ENCODE assay signal across 9 cellular contexts in genomic region chr17:6853764-6854442, GRCh38. TPM values are rescaled to one million over a fixed set of nuclear protein-coding genes. Genes with fewer than 3 reads are reported as not detected.
DNase-seq lines count a peak whose midpoint lies in the region; ATAC-seq and TF ChIP-seq lines count a peak whose summit lies in the region.
"Had no signal": no experiment of that assay in that cellular context is flagged by ENCODE, and none has a peak within 500 bp of the region (broad histone marks: within the 10 kb centered on the region; RNA-seq: fewer than 3 reads in every experiment).

No MANE protein-coding gene starts in this region.

- H3K4me1 Mint-ChIP-seq in activated CD4-positive, alpha-beta T cell treated with anti-CD3 and anti-CD28 coated beads, Interleukin-2, amount 10 ng/mL, durations not matched to agents 7 days and 5 days, result peaks cover 16% of the 10 kb centered on the region
- peaks cover 6% of the 10 kb centered on the region for H3K4me1 Mint-ChIP-seq in stimulated activated effector memory CD8-positive, alpha-beta T cell treated with anti-CD3 and anti-CD28 coated beads, Interleukin-12 subunit alpha, Interleukin-12 subunit beta, amount 100 ng/mL, for 72 hours

- H3K36me3 Mint-ChIP-seq in activated CD4-positive, alpha-beta T cell treated with anti-CD3 and anti-CD28 coated beads, Interleukin-2, amount 10 ng/mL, durations not matched to agents 7 days and 5 days (ENCODE audit: low read depth), result no peaks in the 10 kb centered on the region
- H3K36me3 Mint-ChIP-seq in stimulated activated effector memory CD8-positive, alpha-beta T cell treated with anti-CD3 and anti-CD28 coated beads, Interleukin-12 subunit alpha, Interleukin-12 subunit beta, amount 100 ng/mL, for 72 hours, result no peaks in the 10 kb centered on the region

- no peak overlapping the region for H3K27ac ChIP-seq in transverse colon
- H3K27ac ChIP-seq: BLaER1 treated with 17β-estradiol and CSF1 and Interleukin-3, amounts not matched to agents 10 nM and 100 nM had no signal

- H3K4me3 ChIP-seq in iPS-11a (ENCODE audit: low read depth, low read length), result peak overlapping the region; percentile 76
- H3K4me3 ChIP-seq in transverse colon, result no peak overlapping the region
- H3K4me3 ChIP-seq: BLaER1 treated with 17β-estradiol and CSF1 and Interleukin-3, amounts not matched to agents 10 nM and 100 nM had no signal

- no peaks in the 10 kb centered on the region for H3K4me1 ChIP-seq in transverse colon

- H3K36me3 ChIP-seq in transverse colon, result no peaks in the 10 kb centered on the region
- H3K36me3 ChIP-seq: BLaER1 treated with 17β-estradiol and CSF1 and Interleukin-3, amounts not matched to agents 10 nM and 100 nM had no signal

- H3K4me3 Mint-ChIP-seq in activated CD4-positive, alpha-beta T cell treated with anti-CD3 and anti-CD28 coated beads, Interleukin-2, amount 10 ng/mL, durations not matched to agents 7 days and 5 days, result peak overlapping the region; percentile 67
- peak overlapping the region; percentile 67 for H3K4me3 Mint-ChIP-seq in stimulated activated effector memory CD8-positive, alpha-beta T cell treated with anti-CD3 and anti-CD28 coated beads, Interleukin-12 subunit alpha, Interleukin-12 subunit beta, amount 100 ng/mL, for 72 hours

- peaks cover 12% of the 10 kb centered on the region for H3K27me3 ChIP-seq in transverse colon
- H3K27me3 ChIP-seq: BLaER1 treated with 17β-estradiol and CSF1 and Interleukin-3, amounts not matched to agents 10 nM and 100 nM had no signal

- 42 to 43% methylated on average over 12 to 19 of the region's 19 CpGs for WGBS in transverse colon (ENCODE audit: low coverage in 1 of 2), 2 donors

- peak; percentile 37 for ATAC-seq in stimulated activated effector memory CD8-positive, alpha-beta T cell treated with anti-CD3 and anti-CD28 coated beads, Interleukin-12 subunit alpha, Interleukin-12 subunit beta, amount 100 ng/mL, for 72 hours
- ATAC-seq in GM18868 (IDR thresholded peaks at IDR 0.05; ENCODE audit: unreplicated experiment), result no peak

- H3K9me3 ChIP-seq in transverse colon, result no peaks in the 10 kb centered on the region

- POLR2A ChIA-PET in activated CD4-positive, alpha-beta T cell treated with anti-CD3 and anti-CD28 coated beads, Interleukin-2, amount 10 ng/mL, durations not matched to agents 7 days and 5 days (lab: Charles Lee), result no interaction called here

- TF ChIP-seq POLR2A in transverse colon (IDR thresholded peaks at IDR 0.05), result no peak

- no peak for TF ChIP-seq CTCF in transverse colon (IDR thresholded peaks at IDR 0.05)

- CTCF ChIA-PET in activated CD4-positive, alpha-beta T cell treated with anti-CD3 and anti-CD28 coated beads, Interleukin-2, amount 10 ng/mL, durations not matched to agents 7 days and 5 days (lab: Charles Lee), result interaction anchor here (0.6 to 2.0 kb wide), 2 partner anchors 10 to 222 kb away, joined by 3 to 11 read pairs; no protein-coding TSS in a partner anchor

- in situ Hi-C loops in transverse colon (cut with MboI; ENCODE audit: low pct_ligation_motif_present in 1 of 4, low pct_unique_long_range_greater_than_20kb in 1 of 4, low sequenced_read_pairs in 3 of 4), result no loop called here

- TF ChIP-seq EP300 in transverse colon (IDR thresholded peaks at IDR 0.05; ENCODE audit: low read depth), result no peak

- H3K27me3 Mint-ChIP-seq in activated CD4-positive, alpha-beta T cell treated with anti-CD3 and anti-CD28 coated beads, Interleukin-2, amount 10 ng/mL, durations not matched to agents 7 days and 5 days, result peaks cover 8% of the 10 kb centered on the region

- intact Hi-C loops in transverse colon (cut with DNase I; ENCODE audit: low total_unique reads), result no loop called here

- peak; percentile 20 for DNase-seq in NCI-H82 (lab: John Stamatoyannopoulos, UW)
- DNase-seq in NCI-H82 treated with DMSO at 0.1 percent for 48 hours (lab: John Stamatoyannopoulos, UW; ENCODE audit: unreplicated experiment), result no peak
- peak; percentile 10 for DNase-seq in activated CD4-positive, alpha-beta T cell treated with anti-CD3 and anti-CD28 coated beads, Interleukin-2, amount 10 ng/mL, durations not matched to agents 7 days and 5 days
- DNase-seq in stimulated activated effector memory CD8-positive, alpha-beta T cell treated with anti-CD3 and anti-CD28 coated beads, Interleukin-12 subunit alpha, Interleukin-12 subunit beta, amount 100 ng/mL, for 72 hours (ENCODE audit: low spot score in 2 of 2), result no peak
- no peak for DNase-seq in transverse colon
- no peak for DNase-seq in effector CD4-positive, alpha-beta T cell

- H3K9me3 Mint-ChIP-seq in activated CD4-positive, alpha-beta T cell treated with anti-CD3 and anti-CD28 coated beads, Interleukin-2, amount 10 ng/mL, durations not matched to agents 7 days and 5 days, result no peaks in the 10 kb centered on the region
- H3K9me3 Mint-ChIP-seq in stimulated activated effector memory CD8-positive, alpha-beta T cell treated with anti-CD3 and anti-CD28 coated beads, Interleukin-12 subunit alpha, Interleukin-12 subunit beta, amount 100 ng/mL, for 72 hours, result no peaks in the 10 kb centered on the region

- H3K27ac Mint-ChIP-seq in activated CD4-positive, alpha-beta T cell treated with anti-CD3 and anti-CD28 coated beads, Interleukin-2, amount 10 ng/mL, durations not matched to agents 7 days and 5 days, result peak overlapping the region; percentile 50
- peak overlapping the region; percentile 33 for H3K27ac Mint-ChIP-seq in stimulated activated effector memory CD8-positive, alpha-beta T cell treated with anti-CD3 and anti-CD28 coated beads, Interleukin-12 subunit alpha, Interleukin-12 subunit beta, amount 100 ng/mL, for 72 hours

RNA-seq across cellular contexts. Expression of gene TEKT1, which starts 22.4 kb away (rescaled TPM):
- total RNA-seq in activated CD4-positive, alpha-beta T cell treated with anti-CD3 and anti-CD28 coated beads, Interleukin-2, amount 10 ng/mL, durations not matched to agents 7 days and 5 days, result not detected
- not detected for total RNA-seq in transverse colon

Comparison
In these comparisons a context has a peak if more than half of its experiments do, and no peak if none do; other contexts are left out.
1. DNase-seq: peak in NCI-H82 (single experiment) and activated CD4-positive, alpha-beta T cell treated with anti-CD3 and anti-CD28 coated beads, Interleukin-2, amount 10 ng/mL, durations not matched to agents 7 days and 5 days (single experiment); none in NCI-H82 treated with DMSO at 0.1 percent for 48 hours (single experiment), stimulated activated effector memory CD8-positive, alpha-beta T cell treated with anti-CD3 and anti-CD28 coated beads, Interleukin-12 subunit alpha, Interleukin-12 subunit beta, amount 100 ng/mL, for 72 hours (0 of 2), transverse colon (single experiment) and effector CD4-positive, alpha-beta T cell (single experiment).